Comparison of ENCODE assay signal across 10 cellular contexts in genomic region chr20:41248371-41249024, GRCh38.
DNase-seq lines count a peak whose midpoint lies in the region; ATAC-seq and TF ChIP-seq lines count a peak whose summit lies in the region.
"Had no signal": no experiment of that assay in that cellular context is flagged by ENCODE, and none has a peak within 500 bp of the region (broad histone marks: within the 10 kb centered on the region; RNA-seq: fewer than 3 reads in every experiment).

No MANE protein-coding gene starts in this region.

- ATAC-seq in RWPE2 (ENCODE audit: low read depth) = peak; percentile 37

- no peaks in the 10 kb centered on the region for H3K36me3 Mint-ChIP-seq in mesothelial cell of epicardium

- no peaks in the 10 kb centered on the region for H3K27me3 Mint-ChIP-seq in mesothelial cell of epicardium (ENCODE audit: low read depth)

- H3K4me3 ChIP-seq in RWPE2 (ENCODE audit: severe bottlenecking) = no peak overlapping the region
- no peak overlapping the region for H3K4me3 ChIP-seq in esophagus squamous epithelium
- H3K4me3 ChIP-seq in subcutaneous abdominal adipose tissue (ENCODE audit: low read depth in 1 of 5, low read length in 5 of 5) = no peak overlapping the region
- no peak overlapping the region for H3K4me3 ChIP-seq in HAP-1

- H3K36me3 ChIP-seq in RWPE2 (ENCODE audit: low read depth) (peaks cover 9% of the 10 kb centered on the region; the same call in 1 of the 2 replicates), esophagus squamous epithelium (no peaks in the 10 kb centered on the region), subcutaneous abdominal adipose tissue (ENCODE audit: control insufficient read depth in 5 of 5, insufficient read depth in 5 of 5, low read length in 5 of 5) (no peaks in the 10 kb centered on the region), HAP-1 (replicated peaks) (no peaks in the 10 kb centered on the region)

- DNase-seq in RWPE2 (ENCODE audit: low spot score) = no peak
- no peak for DNase-seq in esophagus squamous epithelium (lab: John Stamatoyannopoulos, UW)
- DNase-seq in mesothelial cell of epicardium (ENCODE audit: low spot score in 2 of 2, unreplicated experiment in 2 of 2) = no peak
- DNase-seq in NCI-H1092 treated with DMSO at 0.1 percent for 48 hours (lab: John Stamatoyannopoulos, UW) = no peak
- no peak for DNase-seq in DMS53 (lab: John Stamatoyannopoulos, UW)
- no peak for DNase-seq in stimulated activated CD8-positive, alpha-beta memory T cell treated with anti-CD3 and anti-CD28 coated beads, Interleukin-4, amount 100 ng/mL, for 48 hours
- DNase-seq in HAP-1 (ENCODE audit: low spot score in 2 of 2) = no peak
- DNase-seq: activated naive CD4-positive, alpha-beta T cell treated with anti-CD3 and anti-CD28 coated beads, Interleukin-2, amount 50 U/mL, for 16 hours; GDM1 had no signal

- H3K27ac ChIP-seq in RWPE2 (ENCODE audit: poor library complexity, severe bottlenecking) (peak overlapping the region; percentile 99), esophagus squamous epithelium (peak overlapping the region; percentile 64 to 97 (median 92)), subcutaneous abdominal adipose tissue (ENCODE audit: low read depth, low read length) (peak overlapping the region; percentile 72)

- H3K4me1 Mint-ChIP-seq in mesothelial cell of epicardium = peaks cover 21% of the 10 kb centered on the region

- peak overlapping the region; percentile 6 for H3K27ac Mint-ChIP-seq in mesothelial cell of epicardium

- H3K27me3 ChIP-seq in RWPE2 (ENCODE audit: insufficient read depth, poor library complexity, severe bottlenecking) = no peaks in the 10 kb centered on the region
- H3K27me3 ChIP-seq in esophagus squamous epithelium = no peaks in the 10 kb centered on the region
- H3K27me3 ChIP-seq in subcutaneous abdominal adipose tissue (ENCODE audit: control insufficient read depth in 5 of 5, insufficient read depth in 4 of 5, low read length in 5 of 5) = no peaks in the 10 kb centered on the region
- H3K27me3 ChIP-seq in HAP-1 (ENCODE audit: low read depth) = no peaks in the 10 kb centered on the region

- H3K4me3 Mint-ChIP-seq in mesothelial cell of epicardium = no peak overlapping the region

- H3K9me3 ChIP-seq in RWPE2 (ENCODE audit: severe bottlenecking) (no peaks in the 10 kb centered on the region), esophagus squamous epithelium (no peaks in the 10 kb centered on the region), subcutaneous abdominal adipose tissue (ENCODE audit: control insufficient read depth in 5 of 5, low read length in 5 of 5) (no peaks in the 10 kb centered on the region), HAP-1 (no peaks in the 10 kb centered on the region)

- 35 to 63% methylated on average over 4 of the region's 4 CpGs for whole genome bisulfite sequencing in esophagus squamous epithelium, 2 donors

- in situ Hi-C loops in HAP-1 (cut with MboI; ENCODE audit: low sequenced_read_pairs) = no loop called here

- intact Hi-C loops in esophagus squamous epithelium (cut with DNase I) = loop anchor here (10.0 kb wide), 1 partner anchor 66 kb away; the partner anchor contains the start of gene ZHX3

- H3K4me1 ChIP-seq in RWPE2 (ENCODE audit: insufficient read depth, poor library complexity, severe bottlenecking) = peaks cover 59% of the 10 kb centered on the region
- H3K4me1 ChIP-seq in esophagus squamous epithelium = peaks cover 3 to 76% (median 60%) of the 10 kb centered on the region in 3 donors
- peaks cover 30 to 59% (median 54%) of the 10 kb centered on the region in 5 donors for H3K4me1 ChIP-seq in subcutaneous abdominal adipose tissue (ENCODE audit: control insufficient read depth in 5 of 5, insufficient read depth in 5 of 5, low read length in 5 of 5)
- H3K4me1 ChIP-seq in HAP-1 = no peaks in the 10 kb centered on the region

- peak overlapping the region in 4 of 5 donors; percentile 3 to 57 (median 34) for H3K9ac ChIP-seq in subcutaneous abdominal adipose tissue (ENCODE audit: low read length in 5 of 5)

- TF ChIP-seq POLR2A in esophagus squamous epithelium (IDR thresholded peaks at IDR 0.05) = peak in 1 of 4 donors; percentile 26

- H3K9me3 Mint-ChIP-seq in mesothelial cell of epicardium = no peaks in the 10 kb centered on the region

- TF ChIP-seq CTCF in RWPE2 (IDR thresholded peaks at IDR 0.05; ENCODE audit: poor library complexity, severe bottlenecking) (no peak), esophagus squamous epithelium (IDR thresholded peaks at IDR 0.05) (no peak), mesothelial cell of epicardium (IDR thresholded peaks at IDR 0.05; ENCODE audit: unreplicated experiment) (no peak)
